12 cellular contexts compared by ENCODE assay signal in the genomic region with DNA sequence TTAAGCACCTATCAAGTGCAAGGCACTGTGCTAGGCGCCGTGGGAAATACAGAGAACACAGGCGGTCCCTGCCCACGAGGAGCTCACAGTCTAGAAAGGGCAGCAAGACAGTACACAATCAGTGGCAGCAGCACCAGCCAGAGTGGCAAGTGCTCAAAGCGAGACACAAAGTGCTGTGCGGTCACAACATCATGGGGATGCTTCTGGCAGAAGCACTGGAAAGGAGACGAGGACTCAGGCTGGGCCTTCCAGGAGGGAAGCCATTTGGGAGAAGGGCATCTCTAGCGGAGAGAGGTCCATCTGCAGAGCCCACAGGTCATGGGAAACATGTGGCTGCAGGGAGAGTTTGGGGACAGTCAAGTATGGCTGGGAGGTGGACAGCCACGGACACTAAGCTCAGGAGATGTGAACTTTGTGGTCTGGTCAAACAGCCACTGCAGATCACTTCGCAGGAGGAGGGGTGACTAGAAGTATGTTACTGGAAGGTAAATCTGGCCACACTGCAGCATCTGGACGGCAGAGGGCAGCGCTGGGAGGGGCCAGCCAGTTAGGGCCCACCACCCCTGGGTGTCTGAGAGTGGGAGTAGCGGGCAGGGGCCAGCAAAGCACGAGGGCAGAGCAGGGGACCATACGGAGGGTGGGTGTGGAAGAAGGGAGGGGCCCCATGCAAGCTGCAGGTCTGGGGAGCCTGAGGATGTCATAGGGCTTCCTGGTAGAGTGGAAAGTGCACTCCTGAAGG.
A peak's percentile ranks its signal among the peaks of the same experiment; 100 is the strongest.
DNase-seq lines count a peak whose midpoint lies in the region; ATAC-seq and TF ChIP-seq lines count a peak whose summit lies in the region.
"Had no signal": no experiment of that assay in that cellular context is flagged by ENCODE, and none has a peak within 500 bp of the region (broad histone marks: within the 10 kb centered on the region; RNA-seq: fewer than 3 reads in every experiment).

No MANE protein-coding gene starts in this region.

- H3K27ac Mint-ChIP-seq in CD14-positive monocyte: peak overlapping the region in 4 of 7 donors; percentile 12 to 76 (median 57)
- H3K27ac Mint-ChIP-seq in effector memory CD8-positive, alpha-beta T cell: peak overlapping the region; percentile 73 to 79
- peak overlapping the region in 3 of 8 donors; percentile 61 to 82 (median 68) for H3K27ac Mint-ChIP-seq in CD8-positive, alpha-beta memory T cell
- H3K27ac Mint-ChIP-seq: T-cell had no signal

- H3K56ac ChIP-seq in IMR-90 (ENCODE audit: extremely low read depth, insufficient read depth, low read length): no peak overlapping the region

- 86% methylated on average over 8 of the region's 15 CpGs; no CpG with 5 or more reads in 1 of the 2 experiments for WGBS in IMR-90 (ENCODE audit: extremely low coverage in 2 of 2, insufficient read length in 1 of 2), 2 experiments

- H3K27me3 Mint-ChIP-seq in CD14-positive monocyte (ENCODE audit: low read depth in 3 of 3): peaks cover 0 to 3% (median 2%) of the 10 kb centered on the region in 3 donors
- no peaks in the 10 kb centered on the region for H3K27me3 Mint-ChIP-seq in effector memory CD8-positive, alpha-beta T cell
- H3K27me3 Mint-ChIP-seq in CD8-positive, alpha-beta memory T cell: no peaks in the 10 kb centered on the region
- H3K27me3 Mint-ChIP-seq: T-cell had no signal

- H4K8ac ChIP-seq in IMR-90 (ENCODE audit: low read depth in 2 of 2, low read length in 2 of 2): no peak overlapping the region

- no peak overlapping the region for H4K5ac ChIP-seq in IMR-90 (ENCODE audit: low read depth, low read length)

- peaks cover 21% of the 10 kb centered on the region for H3K4me1 ChIP-seq in IMR-90 (ENCODE audit: control insufficient read depth, insufficient read depth, low read length)
- peaks cover 27% of the 10 kb centered on the region for H3K4me1 ChIP-seq in osteoblast (ENCODE audit: insufficient read depth, low read length)
- peaks cover 12% of the 10 kb centered on the region for H3K4me1 ChIP-seq in CD8-positive, alpha-beta memory T cell (ENCODE audit: insufficient read depth, low read length)

- no peak overlapping the region for H2BK5ac ChIP-seq in IMR-90 (ENCODE audit: low read depth, low read length, poor library complexity, severe bottlenecking)

- intact Hi-C loops in CD14-positive monocyte (cut with micrococcal nuclease): no loop called here
- intact Hi-C loops in IMR-90 (cut with micrococcal nuclease): loop anchor here (5.0 kb wide), 1 partner anchor 172 kb away; no protein-coding TSS in a partner anchor

- H4K20me1 ChIP-seq in IMR-90 (ENCODE audit: insufficient read depth, low read length) (peaks cover 5% of the 10 kb centered on the region; the same call in 1 of the 2 replicates), osteoblast (ENCODE audit: insufficient read depth, low read length) (peaks cover 6% of the 10 kb centered on the region)

- no peak overlapping the region for H2BK15ac ChIP-seq in IMR-90 (ENCODE audit: low read depth, low read length)

- peaks cover 0 to 9% of the 10 kb centered on the region in 2 experiments; a peak in 1 of 4 replicates for H3K79me1 ChIP-seq in IMR-90 (ENCODE audit: low read depth in 1 of 2, low read length in 2 of 2)

- H3K36me3 ChIP-seq in IMR-90 (ENCODE audit: control insufficient read depth, insufficient read depth, low read length): peaks cover 29% of the 10 kb centered on the region
- H3K36me3 ChIP-seq in osteoblast (ENCODE audit: insufficient read depth, low read length): peaks cover 17% of the 10 kb centered on the region
- peaks cover 16% of the 10 kb centered on the region for H3K36me3 ChIP-seq in CD8-positive, alpha-beta memory T cell (ENCODE audit: insufficient read depth, low read length)

- no peak overlapping the region for H2AK5ac ChIP-seq in IMR-90 (ENCODE audit: low read depth, low read length)

- peaks cover 12% of the 10 kb centered on the region for H3K9me1 ChIP-seq in IMR-90 (ENCODE audit: insufficient read depth, low read length)

- H3K4me3 ChIP-seq in IMR-90 (ENCODE audit: insufficient read depth, low read depth, low read length) (no peak overlapping the region), osteoblast (ENCODE audit: insufficient read depth, low read length) (no peak overlapping the region)
- H3K4me3 ChIP-seq in CD8-positive, alpha-beta memory T cell (ENCODE audit: low read length): no peak overlapping the region
- H3K4me3 ChIP-seq: adrenal gland had no signal

- POLR2A ChIA-PET in IMR-90 (lab: Charles Lee; ENCODE audit: unreplicated experiment): no interaction called here
- POLR2A ChIA-PET in CD8-positive, alpha-beta memory T cell (lab: Charles Lee): no interaction called here

- ATAC-seq in IMR-90 (ENCODE audit: low read depth): no peak
- no peak for ATAC-seq in effector memory CD8-positive, alpha-beta T cell (replicated peaks)
- no peak for ATAC-seq in HG02870 (IDR thresholded peaks at IDR 0.05; ENCODE audit: unreplicated experiment)

- in situ Hi-C loops in IMR-90 (cut with MboI; ENCODE audit: low sequenced_read_pairs): no loop called here

- H3K18ac ChIP-seq in IMR-90 (ENCODE audit: low read depth, low read length): no peak overlapping the region

- no peak overlapping the region for H3K4ac ChIP-seq in IMR-90 (ENCODE audit: low read depth, low read length)

- no peak overlapping the region for H2BK120ac ChIP-seq in IMR-90 (ENCODE audit: low read depth, low read length)

- no peak overlapping the region for H2BK20ac ChIP-seq in IMR-90 (ENCODE audit: low read depth, low read length)

- no peak overlapping the region for H3K14ac ChIP-seq in IMR-90 (replicated peaks; ENCODE audit: low read depth, low read length)

- no peak overlapping the region for H3K9ac ChIP-seq in IMR-90 (ENCODE audit: low read depth, low read length)

- no peak overlapping the region for H2AFZ ChIP-seq in IMR-90 (replicated peaks; ENCODE audit: low read length, poor library complexity)
- H2AFZ ChIP-seq in osteoblast (ENCODE audit: low read length): no peak overlapping the region

- peak; percentile 22 for TF ChIP-seq CTCF in CD14-positive monocyte (IDR thresholded peaks at IDR 0.05)
- TF ChIP-seq CTCF in IMR-90 (conservative IDR thresholded peaks at IDR 0.05; ENCODE audit: low read depth, low read length): peak; percentile 39
- peak; percentile 30 for TF ChIP-seq CTCF in osteoblast (IDR thresholded peaks at IDR 0.05; ENCODE audit: extremely low read depth, low read depth, low read length)

- TF ChIP-seq RAD21 in IMR-90 (IDR thresholded peaks at IDR 0.05; ENCODE audit: low read length): peak; percentile 46

- H3K9me3 Mint-ChIP-seq in CD14-positive monocyte: no peaks in the 10 kb centered on the region
- H3K9me3 Mint-ChIP-seq in effector memory CD8-positive, alpha-beta T cell: no peaks in the 10 kb centered on the region
- no peaks in the 10 kb centered on the region for H3K9me3 Mint-ChIP-seq in CD8-positive, alpha-beta memory T cell
- H3K9me3 Mint-ChIP-seq: T-cell had no signal

- dilution Hi-C loops in IMR-90 (cut with HindIII; ENCODE audit: low sequenced_read_pairs, unreplicated experiment): no loop called here

- H3K27ac ChIP-seq in IMR-90 (ENCODE audit: insufficient read depth, low read length) (no peak overlapping the region), osteoblast (ENCODE audit: low read depth, low read length) (no peak overlapping the region)
- no peak overlapping the region for H3K27ac ChIP-seq in CD8-positive, alpha-beta memory T cell (ENCODE audit: low read depth, low read length)

- BruUV-seq in IMR-90 (replicated peaks; lab: Mats Ljungman, UMichigan): no TSS peak

- H3K27me3 ChIP-seq in IMR-90 (ENCODE audit: control insufficient read depth, insufficient read depth, low read length) (no peaks in the 10 kb centered on the region), osteoblast (ENCODE audit: insufficient read depth, low read length) (no peaks in the 10 kb centered on the region)
- no peaks in the 10 kb centered on the region for H3K27me3 ChIP-seq in CD8-positive, alpha-beta memory T cell (ENCODE audit: insufficient read depth, low read length, poor library complexity, severe bottlenecking)
- H3K27me3 ChIP-seq: adrenal gland had no signal

- no peak overlapping the region for H3K23ac ChIP-seq in IMR-90 (ENCODE audit: low read depth, low read length)

- H3K9me3 ChIP-seq in IMR-90 (ENCODE audit: control insufficient read depth, insufficient read depth, low read length) (no peaks in the 10 kb centered on the region), osteoblast (ENCODE audit: low read depth, low read length) (no peaks in the 10 kb centered on the region)
- no peaks in the 10 kb centered on the region for H3K9me3 ChIP-seq in CD8-positive, alpha-beta memory T cell (ENCODE audit: low read length)
- H3K9me3 ChIP-seq: adrenal gland had no signal

- H4K91ac ChIP-seq in IMR-90 (ENCODE audit: insufficient read depth, low read depth, low read length): peak overlapping the region; percentile 16; the same call in 1 of the 2 replicates

- CTCF ChIA-PET in IMR-90 (lab: Yijun Ruan, JAX): no interaction called here
- CTCF ChIA-PET in CD8-positive, alpha-beta memory T cell (lab: Charles Lee): interaction anchor here (6.4 kb wide), 1 partner anchor 85 kb away, joined by 27 read pairs; no protein-coding TSS in a partner anchor

- no peaks in the 10 kb centered on the region for H3K79me2 ChIP-seq in osteoblast (ENCODE audit: insufficient read depth, low read length)

- H3K4me3 Mint-ChIP-seq in CD14-positive monocyte: no peak overlapping the region
- no peak overlapping the region for H3K4me3 Mint-ChIP-seq in effector memory CD8-positive, alpha-beta T cell
- no peak overlapping the region for H3K4me3 Mint-ChIP-seq in CD8-positive, alpha-beta memory T cell
- H3K4me3 Mint-ChIP-seq: T-cell had no signal

- no peak overlapping the region for H2AK9ac ChIP-seq in IMR-90 (replicated peaks; ENCODE audit: low read depth, low read length, poor library complexity)

- no peak for TF ChIP-seq POLR2A in IMR-90 (IDR thresholded peaks at IDR 0.05; ENCODE audit: low read depth, low read length)

- DNase-seq in CD14-positive monocyte (ENCODE audit: low spot score): no peak
- DNase-seq in IMR-90: no peak
- DNase-seq in effector memory CD8-positive, alpha-beta T cell: no peak
- DNase-seq in osteoblast (ENCODE audit: insufficient read length, low spot score, missing footprints): peak; percentile 71
- DNase-seq in SW480 (ENCODE audit: low spot score): no peak
- DNase-seq in NK-92 treated with Interleukin-12 subunit alpha and Interleukin-12 subunit beta, amount 100 ng/mL, for 24 hours (lab: John Stamatoyannopoulos, UW): no peak
- no peak for DNase-seq in CD8-positive, alpha-beta memory T cell
- DNase-seq: adrenal gland, islet precursor cell, NCI-H1417 treated with DMSO at 0.1 percent for 48 hours had no signal

- H3K4me1 Mint-ChIP-seq in CD14-positive monocyte: peaks cover 28% of the 10 kb centered on the region
- H3K4me1 Mint-ChIP-seq in effector memory CD8-positive, alpha-beta T cell (ENCODE audit: low read depth in 2 of 2): peaks cover 16 to 23% of the 10 kb centered on the region in 2 donors
- peaks cover 11 to 34% (median 16%) of the 10 kb centered on the region in 3 donors for H3K4me1 Mint-ChIP-seq in CD8-positive, alpha-beta memory T cell

- H3K4me2 ChIP-seq in IMR-90 (ENCODE audit: low read depth, low read length): no peak overlapping the region
- H3K4me2 ChIP-seq in osteoblast (ENCODE audit: insufficient read depth, low read length): no peak overlapping the region

- H3K36me3 Mint-ChIP-seq in CD14-positive monocyte: peaks cover 45 to 55% of the 10 kb centered on the region in 2 donors
- peaks cover 30% of the 10 kb centered on the region for H3K36me3 Mint-ChIP-seq in effector memory CD8-positive, alpha-beta T cell (ENCODE audit: insufficient read depth)
- peaks cover 0 to 54% (median 7%) of the 10 kb centered on the region in 3 donors for H3K36me3 Mint-ChIP-seq in CD8-positive, alpha-beta memory T cell
